Comparison of ENCODE assay signal across 7 cellular contexts in the genomic region with DNA sequence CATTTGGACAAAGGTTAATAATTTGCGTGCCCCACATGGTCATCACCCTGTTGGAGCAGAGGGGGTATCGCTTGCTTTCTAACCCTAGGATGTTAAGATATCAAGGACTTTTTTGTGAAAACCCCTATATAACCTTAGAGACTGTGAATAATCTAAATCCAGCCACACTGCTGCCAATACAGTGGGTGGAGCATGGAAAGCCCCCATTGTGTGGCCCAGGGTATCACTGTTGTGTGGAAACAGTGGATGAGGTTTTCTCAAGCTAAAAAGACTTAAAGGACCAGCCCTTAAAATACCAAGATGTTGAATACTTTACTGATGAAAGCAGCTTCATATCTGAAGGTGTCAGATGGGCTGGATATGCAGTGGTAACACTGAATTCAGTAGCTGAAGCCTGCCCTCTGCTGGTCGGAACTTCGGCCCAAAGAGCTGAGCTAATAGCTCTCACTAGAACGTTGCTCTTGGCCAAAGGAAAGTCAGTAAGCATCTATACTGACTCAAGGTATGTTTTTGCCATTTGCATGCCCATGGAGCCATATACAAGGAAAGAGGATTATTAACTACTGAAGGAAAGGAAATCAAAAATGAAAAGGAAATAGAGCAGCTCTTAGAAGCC.
DNase-seq lines count a peak whose midpoint lies in the region; ATAC-seq and TF ChIP-seq lines count a peak whose summit lies in the region.

No MANE protein-coding gene starts in this region.

- no peaks in the 10 kb centered on the region for H3K79me1 ChIP-seq in H9 (ENCODE audit: insufficient read depth, low read depth, low read length, poor library complexity, severe bottlenecking)

- no peak overlapping the region for H3K23ac ChIP-seq in H9 (ENCODE audit: insufficient read length, low read depth, low read length)

- no peak overlapping the region for H4K5ac ChIP-seq in H9 (ENCODE audit: insufficient read length, low read depth, low read length)

- no CpG with 5 or more reads among the region's 5 CpGs for WGBS in H9 (ENCODE audit: extremely low coverage, insufficient read length, low lambda C conversion rate)

- H3K4me2 ChIP-seq in H9 (ENCODE audit: insufficient read depth, insufficient read length, low read length): no peak overlapping the region

- no peak overlapping the region for H3T11ph ChIP-seq in H9 (ENCODE audit: low read length)

- H3K4me1 ChIP-seq in H9 (ENCODE audit: insufficient read depth, low read length): no peaks in the 10 kb centered on the region

- no peak overlapping the region for H2AK5ac ChIP-seq in H9 (ENCODE audit: insufficient read length, low read length)

- H4K20me1 ChIP-seq in H9 (ENCODE audit: control insufficient read depth, insufficient read depth, insufficient read length): no peaks in the 10 kb centered on the region

- H2BK12ac ChIP-seq in H9 (ENCODE audit: insufficient read length, low read depth, low read length): no peak overlapping the region

- no peak overlapping the region for H3K27ac Mint-ChIP-seq in H9

- TF ChIP-seq CTCF in H9 (conservative IDR thresholded peaks at IDR 0.05): peak; percentile 78

- no peaks in the 10 kb centered on the region; the same call in 1 of the 2 replicates for H3K27me3 Mint-ChIP-seq in H9 (ENCODE audit: low read depth)

- H3K9me3 Mint-ChIP-seq in H9: peaks cover 9 to 25% of the 10 kb centered on the region in 2 experiments

- H3K4ac ChIP-seq in H9 (ENCODE audit: low read depth, low read length): no peak overlapping the region

- DNase-seq in GDM1 (lab: John Stamatoyannopoulos, UW) (peak; percentile 31), H9 (peak; percentile 69), NCI-H226 (peak; percentile 72), amygdala (lab: John Stamatoyannopoulos, UW) (peak in 46 of 56 donors; percentile 1 to 81 (median 30)), iPS-NIHi11 (ENCODE audit: low spot score) (peak; percentile 41)
- peak in 2 of 3 donors; percentile 3 to 7 for DNase-seq in stimulated activated CD4-positive, alpha-beta T cell treated with anti-CD3 and anti-CD28 coated beads, TNF-alpha, amount 100 ng/mL, for 48 hours (ENCODE audit: low read depth in 3 of 3)

- no peaks in the 10 kb centered on the region for H3K79me2 ChIP-seq in H9 (ENCODE audit: insufficient read depth, low read length)

- peaks cover 8% of the 10 kb centered on the region for H3K9me3 ChIP-seq in H9 (ENCODE audit: control insufficient read depth, low read depth, low read length)

- H3K23me2 ChIP-seq in H9 (ENCODE audit: insufficient read length, low read depth, low read length, poor library complexity, severe bottlenecking): no peaks in the 10 kb centered on the region

- H2BK120ac ChIP-seq in H9 (ENCODE audit: low read depth, low read length, poor library complexity, severe bottlenecking): no peak overlapping the region

- H3K27me3 ChIP-seq in H9 (ENCODE audit: insufficient read depth, low read length): no peaks in the 10 kb centered on the region

- H3K9ac ChIP-seq in H9 (ENCODE audit: extremely low read depth, insufficient read length, low read length): no peak overlapping the region

- H2BK15ac ChIP-seq in H9 (ENCODE audit: low read depth, low read length): no peak overlapping the region

- peaks cover 3 to 13% (median 8%) of the 10 kb centered on the region in 3 experiments; a peak in 6 of 7 replicates for H3K36me3 Mint-ChIP-seq in H9 (ENCODE audit: insufficient read depth in 1 of 3, low read depth in 3 of 3)

- ATAC-seq in GM19324 (IDR thresholded peaks at IDR 0.05; ENCODE audit: low FRiP score, unreplicated experiment): no peak

- H3K4me1 Mint-ChIP-seq in H9: peaks cover 5 to 7% of the 10 kb centered on the region in 2 experiments; a peak in 3 of 4 replicates

- H2BK5ac ChIP-seq in H9 (ENCODE audit: insufficient read length, low read length): no peak overlapping the region

- no peak overlapping the region for H3K27ac ChIP-seq in H9 (ENCODE audit: insufficient read length, low read depth, low read length)

- H2AFZ ChIP-seq in H9 (ENCODE audit: low read length): no peak overlapping the region

- H4K91ac ChIP-seq in H9 (ENCODE audit: insufficient read length, low read depth, low read length): no peak overlapping the region

- H3K4me3 Mint-ChIP-seq in H9: no peak overlapping the region

- no peak overlapping the region for H3K56ac ChIP-seq in H9 (ENCODE audit: insufficient read length, low read depth, low read length)

- no peak overlapping the region for H2BK20ac ChIP-seq in H9 (ENCODE audit: low read depth, low read length, poor library complexity, severe bottlenecking)

- no peak overlapping the region for H3K18ac ChIP-seq in H9 (ENCODE audit: insufficient read length, low read depth, low read length)

- H3K14ac ChIP-seq in H9 (ENCODE audit: insufficient read depth, low read length): no peak overlapping the region

- no peak overlapping the region for H4K8ac ChIP-seq in H9 (replicated peaks; ENCODE audit: insufficient read length, low read depth, low read length)

Comparison
In these comparisons a context has a peak if more than half of its experiments do, and no peak if none do; other contexts are left out.
1. DNase-seq: peak in every context shown above with its lines; median percentile 72 in NCI-H226; 69 in H9; 41 in iPS-NIHi11; 31 in GDM1; 30 in amygdala; 5 in stimulated activated CD4-positive, alpha-beta T cell treated with anti-CD3 and anti-CD28 coated beads, TNF-alpha, amount 100 ng/mL, for 48 hours.